Comparison of ENCODE assay signal across 3 cellular contexts in the genomic region with DNA sequence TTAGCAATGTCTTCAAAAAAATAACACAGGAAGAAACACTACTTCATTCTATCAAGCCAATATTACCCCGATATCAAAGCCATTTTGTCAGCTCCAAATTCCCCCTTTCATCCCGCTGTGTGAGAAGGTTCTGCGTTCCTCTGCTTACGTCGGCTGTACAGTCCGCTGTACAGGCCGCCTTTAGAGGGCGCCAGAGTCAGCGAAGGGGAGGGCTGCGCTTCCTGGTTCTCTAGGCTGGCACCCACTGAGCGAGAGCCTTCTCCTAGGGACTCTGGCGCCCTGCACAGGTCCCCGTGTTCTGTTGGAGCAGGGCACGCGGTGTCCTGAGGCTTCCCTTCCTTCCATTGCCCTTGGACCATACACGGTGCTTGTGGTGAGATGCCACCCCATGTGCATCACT.
TF ChIP-seq lines count a peak whose summit lies in the region.

No MANE protein-coding gene starts in this region.

TF ChIP-seq in HepG2, 621 proteins besides CTCF, POLR2A, EP300 and RAD21 (continues in another document):
- TF ChIP-seq, protein P1, sequence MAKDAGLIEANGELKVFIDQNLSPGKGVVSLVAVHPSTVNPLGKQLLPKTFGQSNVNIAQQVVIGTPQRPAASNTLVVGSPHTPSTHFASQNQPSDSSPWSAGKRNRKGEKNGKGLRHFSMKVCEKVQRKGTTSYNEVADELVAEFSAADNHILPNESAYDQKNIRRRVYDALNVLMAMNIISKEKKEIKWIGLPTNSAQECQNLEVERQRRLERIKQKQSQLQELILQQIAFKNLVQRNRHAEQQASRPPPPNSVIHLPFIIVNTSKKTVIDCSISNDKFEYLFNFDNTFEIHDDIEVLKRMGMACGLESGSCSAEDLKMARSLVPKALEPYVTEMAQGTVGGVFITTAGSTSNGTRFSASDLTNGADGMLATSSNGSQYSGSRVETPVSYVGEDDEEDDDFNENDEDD (CRISPR knock-in tag; IDR thresholded peaks at IDR 0.05; ENCODE audit: borderline replicate concordance): no peak
- TF ChIP-seq, protein P2, sequence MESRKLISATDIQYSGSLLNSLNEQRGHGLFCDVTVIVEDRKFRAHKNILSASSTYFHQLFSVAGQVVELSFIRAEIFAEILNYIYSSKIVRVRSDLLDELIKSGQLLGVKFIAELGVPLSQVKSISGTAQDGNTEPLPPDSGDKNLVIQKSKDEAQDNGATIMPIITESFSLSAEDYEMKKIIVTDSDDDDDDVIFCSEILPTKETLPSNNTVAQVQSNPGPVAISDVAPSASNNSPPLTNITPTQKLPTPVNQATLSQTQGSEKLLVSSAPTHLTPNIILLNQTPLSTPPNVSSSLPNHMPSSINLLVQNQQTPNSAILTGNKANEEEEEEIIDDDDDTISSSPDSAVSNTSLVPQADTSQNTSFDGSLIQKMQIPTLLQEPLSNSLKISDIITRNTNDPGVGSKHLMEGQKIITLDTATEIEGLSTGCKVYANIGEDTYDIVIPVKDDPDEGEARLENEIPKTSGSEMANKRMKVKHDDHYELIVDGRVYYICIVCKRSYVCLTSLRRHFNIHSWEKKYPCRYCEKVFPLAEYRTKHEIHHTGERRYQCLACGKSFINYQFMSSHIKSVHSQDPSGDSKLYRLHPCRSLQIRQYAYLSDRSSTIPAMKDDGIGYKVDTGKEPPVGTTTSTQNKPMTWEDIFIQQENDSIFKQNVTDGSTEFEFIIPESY (CRISPR knock-in tag; IDR thresholded peaks at IDR 0.05): no peak
- TF ChIP-seq POLR2AphosphoS5 (IDR thresholded peaks at IDR 0.05; ENCODE audit: low read depth, low read length): no peak
- TF ChIP-seq TMF1 (CRISPR knock-in tag; IDR thresholded peaks at IDR 0.05; ENCODE audit: low read depth): no peak
- TF ChIP-seq IKZF1 (IDR thresholded peaks at IDR 0.05): no peak
- TF ChIP-seq, protein P3, sequence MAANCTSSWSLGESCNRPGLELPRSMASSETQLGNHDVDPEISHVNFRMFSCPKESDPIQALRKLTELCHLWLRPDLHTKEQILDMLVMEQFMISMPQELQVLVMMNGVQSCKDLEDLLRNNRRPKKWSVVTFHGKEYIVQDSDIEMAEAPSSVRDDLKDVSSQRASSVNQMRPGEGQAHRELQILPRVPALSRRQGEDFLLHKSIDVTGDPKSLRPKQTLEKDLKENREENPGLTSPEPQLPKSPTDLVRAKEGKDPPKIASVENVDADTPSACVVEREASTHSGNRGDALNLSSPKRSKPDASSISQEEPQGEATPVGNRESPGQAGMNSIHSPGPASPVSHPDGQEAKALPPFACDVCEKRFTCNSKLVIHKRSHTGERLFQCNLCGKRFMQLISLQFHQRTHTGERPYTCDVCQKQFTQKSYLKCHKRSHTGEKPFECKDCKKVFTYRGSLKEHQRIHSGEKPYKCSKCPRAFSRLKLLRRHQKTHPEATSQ (CRISPR knock-in tag; IDR thresholded peaks at IDR 0.05; ENCODE audit: borderline replicate concordance): no peak
- TF ChIP-seq CEBPG (CRISPR knock-in tag; IDR thresholded peaks at IDR 0.05): no peak
- no peak for TF ChIP-seq SOX13 (IDR thresholded peaks at IDR 0.05)
- TF ChIP-seq SOX13 (CRISPR knock-in tag; conservative IDR thresholded peaks at IDR 0.05 in 1 of 2, IDR thresholded peaks at IDR 0.05 in 1 of 2): no peak
- TF ChIP-seq ELF1 (CRISPR knock-in tag; IDR thresholded peaks at IDR 0.05): no peak
- TF ChIP-seq, protein P4, sequence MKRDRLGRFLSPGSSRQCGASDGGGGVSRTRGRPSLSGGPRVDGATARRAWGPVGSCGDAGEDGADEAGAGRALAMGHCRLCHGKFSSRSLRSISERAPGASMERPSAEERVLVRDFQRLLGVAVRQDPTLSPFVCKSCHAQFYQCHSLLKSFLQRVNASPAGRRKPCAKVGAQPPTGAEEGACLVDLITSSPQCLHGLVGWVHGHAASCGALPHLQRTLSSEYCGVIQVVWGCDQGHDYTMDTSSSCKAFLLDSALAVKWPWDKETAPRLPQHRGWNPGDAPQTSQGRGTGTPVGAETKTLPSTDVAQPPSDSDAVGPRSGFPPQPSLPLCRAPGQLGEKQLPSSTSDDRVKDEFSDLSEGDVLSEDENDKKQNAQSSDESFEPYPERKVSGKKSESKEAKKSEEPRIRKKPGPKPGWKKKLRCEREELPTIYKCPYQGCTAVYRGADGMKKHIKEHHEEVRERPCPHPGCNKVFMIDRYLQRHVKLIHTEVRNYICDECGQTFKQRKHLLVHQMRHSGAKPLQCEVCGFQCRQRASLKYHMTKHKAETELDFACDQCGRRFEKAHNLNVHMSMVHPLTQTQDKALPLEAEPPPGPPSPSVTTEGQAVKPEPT (CRISPR knock-in tag; IDR thresholded peaks at IDR 0.05; ENCODE audit: low read depth): no peak

TF ChIP-seq in IMR-90, 13 proteins besides CTCF, POLR2A, EP300 and RAD21:
- TF ChIP-seq RCOR1 (IDR thresholded peaks at IDR 0.05; ENCODE audit: insufficient replicate concordance, low read length): no peak
- no peak for TF ChIP-seq CEBPB (IDR thresholded peaks at IDR 0.05; ENCODE audit: low read depth, low read length)
- no peak for TF ChIP-seq BHLHE40 (IDR thresholded peaks at IDR 0.05; ENCODE audit: low read depth, low read length)
- no peak for TF ChIP-seq NFE2L2 (IDR thresholded peaks at IDR 0.05; ENCODE audit: low read depth, low read length)
- TF ChIP-seq MAZ (IDR thresholded peaks at IDR 0.05; ENCODE audit: borderline replicate concordance, low read depth, low read length): no peak
- TF ChIP-seq, protein P5, sequence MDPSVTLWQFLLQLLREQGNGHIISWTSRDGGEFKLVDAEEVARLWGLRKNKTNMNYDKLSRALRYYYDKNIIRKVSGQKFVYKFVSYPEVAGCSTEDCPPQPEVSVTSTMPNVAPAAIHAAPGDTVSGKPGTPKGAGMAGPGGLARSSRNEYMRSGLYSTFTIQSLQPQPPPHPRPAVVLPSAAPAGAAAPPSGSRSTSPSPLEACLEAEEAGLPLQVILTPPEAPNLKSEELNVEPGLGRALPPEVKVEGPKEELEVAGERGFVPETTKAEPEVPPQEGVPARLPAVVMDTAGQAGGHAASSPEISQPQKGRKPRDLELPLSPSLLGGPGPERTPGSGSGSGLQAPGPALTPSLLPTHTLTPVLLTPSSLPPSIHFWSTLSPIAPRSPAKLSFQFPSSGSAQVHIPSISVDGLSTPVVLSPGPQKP (IDR thresholded peaks at IDR 0.05; ENCODE audit: borderline replicate concordance, low read depth, low read length): no peak
- no peak for TF ChIP-seq CHD1 (IDR thresholded peaks at IDR 0.05; ENCODE audit: low read depth, low read length)
- TF ChIP-seq, protein P6, sequence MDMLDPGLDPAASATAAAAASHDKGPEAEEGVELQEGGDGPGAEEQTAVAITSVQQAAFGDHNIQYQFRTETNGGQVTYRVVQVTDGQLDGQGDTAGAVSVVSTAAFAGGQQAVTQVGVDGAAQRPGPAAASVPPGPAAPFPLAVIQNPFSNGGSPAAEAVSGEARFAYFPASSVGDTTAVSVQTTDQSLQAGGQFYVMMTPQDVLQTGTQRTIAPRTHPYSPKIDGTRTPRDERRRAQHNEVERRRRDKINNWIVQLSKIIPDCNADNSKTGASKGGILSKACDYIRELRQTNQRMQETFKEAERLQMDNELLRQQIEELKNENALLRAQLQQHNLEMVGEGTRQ (IDR thresholded peaks at IDR 0.05; ENCODE audit: low read depth, low read length): no peak
- TF ChIP-seq FOS (IDR thresholded peaks at IDR 0.05; ENCODE audit: low read depth, low read length): no peak
- TF ChIP-seq MAFK (IDR thresholded peaks at IDR 0.05; ENCODE audit: low read depth, low read length): no peak

TF ChIP-seq in K562, 482 proteins besides CTCF, POLR2A, EP300 and RAD21 (continues in another document):
- TF ChIP-seq ZNF644 (tag; IDR thresholded peaks at IDR 0.05; ENCODE audit: low read depth): no peak
- no peak for TF ChIP-seq ZNF324 (CRISPR knock-in tag; IDR thresholded peaks at IDR 0.05)
- TF ChIP-seq ZFX (CRISPR knock-in tag; IDR thresholded peaks at IDR 0.05): no peak
- TF ChIP-seq, protein P7, sequence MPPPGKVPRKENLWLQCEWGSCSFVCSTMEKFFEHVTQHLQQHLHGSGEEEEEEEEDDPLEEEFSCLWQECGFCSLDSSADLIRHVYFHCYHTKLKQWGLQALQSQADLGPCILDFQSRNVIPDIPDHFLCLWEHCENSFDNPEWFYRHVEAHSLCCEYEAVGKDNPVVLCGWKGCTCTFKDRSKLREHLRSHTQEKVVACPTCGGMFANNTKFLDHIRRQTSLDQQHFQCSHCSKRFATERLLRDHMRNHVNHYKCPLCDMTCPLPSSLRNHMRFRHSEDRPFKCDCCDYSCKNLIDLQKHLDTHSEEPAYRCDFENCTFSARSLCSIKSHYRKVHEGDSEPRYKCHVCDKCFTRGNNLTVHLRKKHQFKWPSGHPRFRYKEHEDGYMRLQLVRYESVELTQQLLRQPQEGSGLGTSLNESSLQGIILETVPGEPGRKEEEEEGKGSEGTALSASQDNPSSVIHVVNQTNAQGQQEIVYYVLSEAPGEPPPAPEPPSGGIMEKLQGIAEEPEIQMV (tag; conservative IDR thresholded peaks at IDR 0.05; ENCODE audit: low read depth): peak; percentile 73
- TF ChIP-seq MEF2D (tag; conservative IDR thresholded peaks at IDR 0.05; ENCODE audit: low read depth): no peak
- TF ChIP-seq, protein P8, sequence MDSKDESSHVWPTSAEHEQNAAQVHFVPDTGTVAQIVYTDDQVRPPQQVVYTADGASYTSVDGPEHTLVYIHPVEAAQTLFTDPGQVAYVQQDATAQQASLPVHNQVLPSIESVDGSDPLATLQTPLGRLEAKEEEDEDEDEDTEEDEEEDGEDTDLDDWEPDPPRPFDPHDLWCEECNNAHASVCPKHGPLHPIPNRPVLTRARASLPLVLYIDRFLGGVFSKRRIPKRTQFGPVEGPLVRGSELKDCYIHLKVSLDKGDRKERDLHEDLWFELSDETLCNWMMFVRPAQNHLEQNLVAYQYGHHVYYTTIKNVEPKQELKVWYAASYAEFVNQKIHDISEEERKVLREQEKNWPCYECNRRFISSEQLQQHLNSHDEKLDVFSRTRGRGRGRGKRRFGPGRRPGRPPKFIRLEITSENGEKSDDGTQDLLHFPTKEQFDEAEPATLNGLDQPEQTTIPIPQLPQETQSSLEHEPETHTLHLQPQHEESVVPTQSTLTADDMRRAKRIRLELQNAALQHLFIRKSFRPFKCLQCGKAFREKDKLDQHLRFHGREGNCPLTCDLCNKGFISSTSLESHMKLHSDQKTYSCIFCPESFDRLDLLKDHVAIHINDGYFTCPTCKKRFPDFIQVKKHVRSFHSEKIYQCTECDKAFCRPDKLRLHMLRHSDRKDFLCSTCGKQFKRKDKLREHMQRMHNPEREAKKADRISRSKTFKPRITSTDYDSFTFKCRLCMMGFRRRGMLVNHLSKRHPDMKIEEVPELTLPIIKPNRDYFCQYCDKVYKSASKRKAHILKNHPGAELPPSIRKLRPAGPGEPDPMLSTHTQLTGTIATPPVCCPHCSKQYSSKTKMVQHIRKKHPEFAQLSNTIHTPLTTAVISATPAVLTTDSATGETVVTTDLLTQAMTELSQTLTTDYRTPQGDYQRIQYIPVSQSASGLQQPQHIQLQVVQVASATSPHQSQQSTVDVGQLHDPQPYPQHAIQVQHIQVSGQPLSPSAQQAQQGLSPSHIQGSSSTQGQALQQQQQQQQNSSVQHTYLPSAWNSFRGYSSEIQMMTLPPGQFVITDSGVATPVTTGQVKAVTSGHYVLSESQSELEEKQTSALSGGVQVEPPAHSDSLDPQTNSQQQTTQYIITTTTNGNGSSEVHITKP (IDR thresholded peaks at IDR 0.05; ENCODE audit: partially characterized antibody): peak; percentile 13
- TF ChIP-seq, protein P9, sequence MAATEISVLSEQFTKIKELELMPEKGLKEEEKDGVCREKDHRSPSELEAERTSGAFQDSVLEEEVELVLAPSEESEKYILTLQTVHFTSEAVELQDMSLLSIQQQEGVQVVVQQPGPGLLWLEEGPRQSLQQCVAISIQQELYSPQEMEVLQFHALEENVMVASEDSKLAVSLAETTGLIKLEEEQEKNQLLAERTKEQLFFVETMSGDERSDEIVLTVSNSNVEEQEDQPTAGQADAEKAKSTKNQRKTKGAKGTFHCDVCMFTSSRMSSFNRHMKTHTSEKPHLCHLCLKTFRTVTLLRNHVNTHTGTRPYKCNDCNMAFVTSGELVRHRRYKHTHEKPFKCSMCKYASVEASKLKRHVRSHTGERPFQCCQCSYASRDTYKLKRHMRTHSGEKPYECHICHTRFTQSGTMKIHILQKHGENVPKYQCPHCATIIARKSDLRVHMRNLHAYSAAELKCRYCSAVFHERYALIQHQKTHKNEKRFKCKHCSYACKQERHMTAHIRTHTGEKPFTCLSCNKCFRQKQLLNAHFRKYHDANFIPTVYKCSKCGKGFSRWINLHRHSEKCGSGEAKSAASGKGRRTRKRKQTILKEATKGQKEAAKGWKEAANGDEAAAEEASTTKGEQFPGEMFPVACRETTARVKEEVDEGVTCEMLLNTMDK (IDR thresholded peaks at IDR 0.05; ENCODE audit: borderline replicate concordance, insufficient read depth, low read depth, low read length, poor library complexity, severe bottlenecking): peak; percentile 65
- no peak for TF ChIP-seq DPF2 (IDR thresholded peaks at IDR 0.05)
- TF ChIP-seq NR1H2 (CRISPR knock-in tag; IDR thresholded peaks at IDR 0.05): no peak
- TF ChIP-seq, protein P10, sequence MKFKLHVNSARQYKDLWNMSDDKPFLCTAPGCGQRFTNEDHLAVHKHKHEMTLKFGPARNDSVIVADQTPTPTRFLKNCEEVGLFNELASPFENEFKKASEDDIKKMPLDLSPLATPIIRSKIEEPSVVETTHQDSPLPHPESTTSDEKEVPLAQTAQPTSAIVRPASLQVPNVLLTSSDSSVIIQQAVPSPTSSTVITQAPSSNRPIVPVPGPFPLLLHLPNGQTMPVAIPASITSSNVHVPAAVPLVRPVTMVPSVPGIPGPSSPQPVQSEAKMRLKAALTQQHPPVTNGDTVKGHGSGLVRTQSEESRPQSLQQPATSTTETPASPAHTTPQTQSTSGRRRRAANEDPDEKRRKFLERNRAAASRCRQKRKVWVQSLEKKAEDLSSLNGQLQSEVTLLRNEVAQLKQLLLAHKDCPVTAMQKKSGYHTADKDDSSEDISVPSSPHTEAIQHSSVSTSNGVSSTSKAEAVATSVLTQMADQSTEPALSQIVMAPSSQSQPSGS (CRISPR knock-in tag; IDR thresholded peaks at IDR 0.05): no peak
- TF ChIP-seq ELF4 (CRISPR knock-in tag; IDR thresholded peaks at IDR 0.05): no peak
- no peak for TF ChIP-seq TBL1XR1 (IDR thresholded peaks at IDR 0.05; ENCODE audit: low read length in 2 of 2)
- TF ChIP-seq STAT5A (IDR thresholded peaks at IDR 0.05; ENCODE audit: borderline replicate concordance, low read length): no peak
- no peak for TF ChIP-seq ZNF589 (CRISPR knock-in tag; IDR thresholded peaks at IDR 0.05; ENCODE audit: low read depth)
- TF ChIP-seq, protein P11, sequence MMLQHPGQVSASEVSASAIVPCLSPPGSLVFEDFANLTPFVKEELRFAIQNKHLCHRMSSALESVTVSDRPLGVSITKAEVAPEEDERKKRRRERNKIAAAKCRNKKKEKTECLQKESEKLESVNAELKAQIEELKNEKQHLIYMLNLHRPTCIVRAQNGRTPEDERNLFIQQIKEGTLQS (IDR thresholded peaks at IDR 0.05): no peak
- TF ChIP-seq, protein P11 (CRISPR knock-in tag; conservative IDR thresholded peaks at IDR 0.05): no peak
- TF ChIP-seq SMARCB1 (IDR thresholded peaks at IDR 0.05; ENCODE audit: insufficient read length, low read depth): no peak
- no peak for TF ChIP-seq ILK (tag; IDR thresholded peaks at IDR 0.05; ENCODE audit: borderline replicate concordance, low read depth)
- no peak for TF ChIP-seq NFIC (IDR thresholded peaks at IDR 0.05)
- TF ChIP-seq PRMT5 (CRISPR knock-in tag; IDR thresholded peaks at IDR 0.05): no peak
- TF ChIP-seq ZEB2 (IDR thresholded peaks at IDR 0.05): no peak
- no peak for TF ChIP-seq JUNB (CRISPR knock-in tag; conservative IDR thresholded peaks at IDR 0.05)
- TF ChIP-seq ELF1 (tag; IDR thresholded peaks at IDR 0.05): peak; percentile 72
- TF ChIP-seq KLF6 (CRISPR knock-in tag; IDR thresholded peaks at IDR 0.05; ENCODE audit: borderline replicate concordance): no peak
- peak; percentile 80 for TF ChIP-seq CREM (IDR thresholded peaks at IDR 0.05; ENCODE audit: low read depth)
- no peak for TF ChIP-seq ZNF766 (CRISPR knock-in tag; conservative IDR thresholded peaks at IDR 0.05)
- TF ChIP-seq CXXC5 (CRISPR knock-in tag; IDR thresholded peaks at IDR 0.05): peak; percentile 27; the same call in 1 of the 2 replicates
